In genomic region chr1:178869114-178869697, GRCh38 we compare ENCODE assay signal across 12 cellular contexts. TPM values are rescaled to one million over a fixed set of nuclear protein-coding genes. Genes with fewer than 3 reads are reported as not detected.
DNase-seq lines count a peak whose midpoint lies in the region; ATAC-seq and TF ChIP-seq lines count a peak whose summit lies in the region.
"Had no signal": no experiment of that assay in that cellular context is flagged by ENCODE, and none has a peak within 500 bp of the region (broad histone marks: within the 10 kb centered on the region; RNA-seq: fewer than 3 reads in every experiment).

No MANE protein-coding gene starts in this region.

- H3K9ac ChIP-seq in H9 (ENCODE audit: extremely low read depth, insufficient read length, low read length) (no peak overlapping the region), stomach smooth muscle (ENCODE audit: low read length in 2 of 2) (peak overlapping the region; percentile 68 to 76)

- H3K4me1 Mint-ChIP-seq in H9, result peaks cover 21 to 26% of the 10 kb centered on the region in 2 experiments

- no peak overlapping the region; a peak in 1 of 5 replicates for H3K4me3 Mint-ChIP-seq in H9
- H3K4me3 Mint-ChIP-seq: effector memory CD8-positive, alpha-beta T cell had no signal

- H2BK20ac ChIP-seq in H9 (ENCODE audit: low read depth, low read length, poor library complexity, severe bottlenecking), result peak overlapping the region; percentile 45

- no peak overlapping the region for H2BK5ac ChIP-seq in H9 (ENCODE audit: insufficient read length, low read length)

- H3K27me3 Mint-ChIP-seq in H9 (ENCODE audit: low read depth), result no peaks in the 10 kb centered on the region

- no CpG with 5 or more reads among the region's 3 CpGs for WGBS in H9 (ENCODE audit: extremely low coverage, insufficient read length, low lambda C conversion rate)

- no peaks in the 10 kb centered on the region for H3K23me2 ChIP-seq in H9 (ENCODE audit: insufficient read length, low read depth, low read length, poor library complexity, severe bottlenecking)

- no peak for DNase-seq in H9
- DNase-seq in coronary artery (ENCODE audit: low spot score), result no peak
- DNase-seq in left lobe of liver (ENCODE audit: low spot score), result no peak
- no peak for DNase-seq in NCI-H1436 treated with DMSO at 0.1 percent for 48 hours (lab: John Stamatoyannopoulos, UW)
- no peak for DNase-seq in NCI-H1048 (lab: John Stamatoyannopoulos, UW)
- DNase-seq: DMS 273 treated with DMSO at 0.1 percent for 48 hours; effector memory CD8-positive, alpha-beta T cell; NCI-H446 treated with DMSO at 0.1 percent for 48 hours had no signal

- no peak overlapping the region for H2BK15ac ChIP-seq in H9 (ENCODE audit: low read depth, low read length)

- no peak for TF ChIP-seq CTCF in H9 (conservative IDR thresholded peaks at IDR 0.05)
- no peak for TF ChIP-seq CTCF in coronary artery (IDR thresholded peaks at IDR 0.05)

- H3K56ac ChIP-seq in H9 (ENCODE audit: insufficient read length, low read depth, low read length), result no peak overlapping the region

- ATAC-seq in left lobe of liver, result peak; percentile 55
- ATAC-seq in HG02840 (IDR thresholded peaks at IDR 0.05; ENCODE audit: low FRiP score, unreplicated experiment), result no peak
- no peak for ATAC-seq in GM21528 (IDR thresholded peaks at IDR 0.05; ENCODE audit: low FRiP score, unreplicated experiment)
- ATAC-seq: effector memory CD8-positive, alpha-beta T cell had no signal

- no peak overlapping the region for H3T11ph ChIP-seq in H9 (ENCODE audit: low read length)

- no peak overlapping the region for H3K14ac ChIP-seq in H9 (ENCODE audit: insufficient read depth, low read length)

- no peaks in the 10 kb centered on the region for H4K20me1 ChIP-seq in H9 (ENCODE audit: control insufficient read depth, insufficient read depth, insufficient read length)

- H2AK5ac ChIP-seq in H9 (ENCODE audit: insufficient read length, low read length), result no peak overlapping the region

- no peak overlapping the region for H2BK12ac ChIP-seq in H9 (ENCODE audit: insufficient read length, low read depth, low read length)

- H3K27ac ChIP-seq in H9 (ENCODE audit: insufficient read length, low read depth, low read length) (no peak overlapping the region), coronary artery (peak overlapping the region; percentile 27 to 31), stomach smooth muscle (ENCODE audit: low read length) (peak overlapping the region; percentile 74)

- H4K8ac ChIP-seq in H9 (replicated peaks; ENCODE audit: insufficient read length, low read depth, low read length), result no peak overlapping the region

- peak overlapping the region; percentile 67 for H3K4me3 ChIP-seq in coronary artery
- peak overlapping the region; percentile 75 to 87 for H3K4me3 ChIP-seq in stomach smooth muscle (ENCODE audit: low read length in 2 of 2)

- H3K18ac ChIP-seq in H9 (ENCODE audit: insufficient read length, low read depth, low read length), result no peak overlapping the region

- H2AFZ ChIP-seq in H9 (ENCODE audit: low read length), result no peak overlapping the region

- H3K36me3 Mint-ChIP-seq in H9 (ENCODE audit: insufficient read depth in 1 of 3, low read depth in 3 of 3), result no peaks in the 10 kb centered on the region; a peak in 1 of 7 replicates

- H3K36me3 ChIP-seq in stomach smooth muscle (ENCODE audit: control insufficient read depth in 2 of 2, insufficient read depth in 2 of 2, low read length in 2 of 2), result peaks cover 8% of the 10 kb centered on the region in 2 donors

- no peak overlapping the region for H3K4me2 ChIP-seq in H9 (ENCODE audit: insufficient read depth, insufficient read length, low read length)

- no peak overlapping the region for H4K5ac ChIP-seq in H9 (ENCODE audit: insufficient read length, low read depth, low read length)

- H3K4ac ChIP-seq in H9 (ENCODE audit: low read depth, low read length), result no peak overlapping the region

- H3K27me3 ChIP-seq in H9 (ENCODE audit: insufficient read depth, low read length) (no peaks in the 10 kb centered on the region), stomach smooth muscle (ENCODE audit: control insufficient read depth in 1 of 2, insufficient read depth in 2 of 2, low read length in 2 of 2) (no peaks in the 10 kb centered on the region)

- H4K91ac ChIP-seq in H9 (ENCODE audit: insufficient read length, low read depth, low read length), result no peak overlapping the region

- H2BK120ac ChIP-seq in H9 (ENCODE audit: low read depth, low read length, poor library complexity, severe bottlenecking), result no peak overlapping the region

- H3K79me2 ChIP-seq in H9 (ENCODE audit: insufficient read depth, low read length), result no peaks in the 10 kb centered on the region

- H3K9me3 Mint-ChIP-seq in H9, result no peaks in the 10 kb centered on the region
- H3K9me3 Mint-ChIP-seq: effector memory CD8-positive, alpha-beta T cell had no signal

- H3K9me3 ChIP-seq in H9 (ENCODE audit: control insufficient read depth, low read depth, low read length) (no peaks in the 10 kb centered on the region), stomach smooth muscle (ENCODE audit: control insufficient read depth in 2 of 2, low read length in 2 of 2) (no peaks in the 10 kb centered on the region)

- no peaks in the 10 kb centered on the region for H3K79me1 ChIP-seq in H9 (ENCODE audit: insufficient read depth, low read depth, low read length, poor library complexity, severe bottlenecking)

- H3K23ac ChIP-seq in H9 (ENCODE audit: insufficient read length, low read depth, low read length), result no peak overlapping the region

- H3K27ac Mint-ChIP-seq in H9, result peak overlapping the region in 2 of 3 experiments; percentile 54 to 82; a peak in 5 of 7 replicates
- H3K27ac Mint-ChIP-seq: effector memory CD8-positive, alpha-beta T cell had no signal

- no peaks in the 10 kb centered on the region for H3K4me1 ChIP-seq in H9 (ENCODE audit: insufficient read depth, low read length)
- H3K4me1 ChIP-seq in stomach smooth muscle (ENCODE audit: control insufficient read depth, insufficient read depth, low read length), result peaks cover 5% of the 10 kb centered on the region

RNA-seq across cellular contexts. Expression of gene ANGPTL1, which starts 1.7 kb away (rescaled TPM):
- total RNA-seq in H9 (2021), result not detected in 2 replicates
- total RNA-seq in left lobe of liver, result 2.6 TPM
- total RNA-seq: T-helper 2 cell treated with Interferon-gamma antibody and Interleukin-4, amounts not matched to agents 100 ng/mL and 5 ng/mL, for 36 hours had no signal
